Comparison of ENCODE assay signal across 1 cellular context in the genomic region with DNA sequence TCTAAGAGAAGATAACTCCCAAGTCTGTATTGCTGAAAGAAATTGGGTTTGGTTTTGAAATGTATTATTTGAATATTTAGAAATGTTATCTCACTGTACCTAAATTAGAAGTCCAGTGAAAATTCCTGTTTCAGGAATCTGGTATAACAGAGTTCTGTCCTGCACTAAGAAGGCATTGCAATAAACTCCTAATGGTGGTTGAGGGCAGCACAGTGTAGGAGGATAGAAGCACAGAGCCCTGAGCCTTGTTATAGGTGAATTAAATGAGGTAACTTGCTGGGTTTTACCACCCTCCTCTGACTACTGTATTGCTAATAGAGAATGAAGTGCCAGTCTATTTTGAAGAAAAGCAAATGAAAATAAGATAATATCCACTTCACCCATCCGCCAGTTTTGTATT.
TF ChIP-seq lines count a peak whose summit lies in the region.

No MANE protein-coding gene starts in this region.

TF ChIP-seq in WTC11, 78 proteins besides CTCF, POLR2A, EP300 and RAD21:
- TF ChIP-seq, protein P1, sequence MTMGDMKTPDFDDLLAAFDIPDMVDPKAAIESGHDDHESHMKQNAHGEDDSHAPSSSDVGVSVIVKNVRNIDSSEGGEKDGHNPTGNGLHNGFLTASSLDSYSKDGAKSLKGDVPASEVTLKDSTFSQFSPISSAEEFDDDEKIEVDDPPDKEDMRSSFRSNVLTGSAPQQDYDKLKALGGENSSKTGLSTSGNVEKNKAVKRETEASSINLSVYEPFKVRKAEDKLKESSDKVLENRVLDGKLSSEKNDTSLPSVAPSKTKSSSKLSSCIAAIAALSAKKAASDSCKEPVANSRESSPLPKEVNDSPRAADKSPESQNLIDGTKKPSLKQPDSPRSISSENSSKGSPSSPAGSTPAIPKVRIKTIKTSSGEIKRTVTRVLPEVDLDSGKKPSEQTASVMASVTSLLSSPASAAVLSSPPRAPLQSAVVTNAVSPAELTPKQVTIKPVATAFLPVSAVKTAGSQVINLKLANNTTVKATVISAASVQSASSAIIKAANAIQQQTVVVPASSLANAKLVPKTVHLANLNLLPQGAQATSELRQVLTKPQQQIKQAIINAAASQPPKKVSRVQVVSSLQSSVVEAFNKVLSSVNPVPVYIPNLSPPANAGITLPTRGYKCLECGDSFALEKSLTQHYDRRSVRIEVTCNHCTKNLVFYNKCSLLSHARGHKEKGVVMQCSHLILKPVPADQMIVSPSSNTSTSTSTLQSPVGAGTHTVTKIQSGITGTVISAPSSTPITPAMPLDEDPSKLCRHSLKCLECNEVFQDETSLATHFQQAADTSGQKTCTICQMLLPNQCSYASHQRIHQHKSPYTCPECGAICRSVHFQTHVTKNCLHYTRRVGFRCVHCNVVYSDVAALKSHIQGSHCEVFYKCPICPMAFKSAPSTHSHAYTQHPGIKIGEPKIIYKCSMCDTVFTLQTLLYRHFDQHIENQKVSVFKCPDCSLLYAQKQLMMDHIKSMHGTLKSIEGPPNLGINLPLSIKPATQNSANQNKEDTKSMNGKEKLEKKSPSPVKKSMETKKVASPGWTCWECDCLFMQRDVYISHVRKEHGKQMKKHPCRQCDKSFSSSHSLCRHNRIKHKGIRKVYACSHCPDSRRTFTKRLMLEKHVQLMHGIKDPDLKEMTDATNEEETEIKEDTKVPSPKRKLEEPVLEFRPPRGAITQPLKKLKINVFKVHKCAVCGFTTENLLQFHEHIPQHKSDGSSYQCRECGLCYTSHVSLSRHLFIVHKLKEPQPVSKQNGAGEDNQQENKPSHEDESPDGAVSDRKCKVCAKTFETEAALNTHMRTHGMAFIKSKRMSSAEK (CRISPR knock-in tag; IDR thresholded peaks at IDR 0.05; ENCODE audit: borderline replicate concordance) = no peak
- TF ChIP-seq ZNF263 (CRISPR knock-in tag; IDR thresholded peaks at IDR 0.05; ENCODE audit: low read depth) = no peak
- no peak for TF ChIP-seq SOX15 (CRISPR knock-in tag; IDR thresholded peaks at IDR 0.05)
- TF ChIP-seq MYBL2 (CRISPR knock-in tag; IDR thresholded peaks at IDR 0.05) = no peak
- TF ChIP-seq, protein P2, sequence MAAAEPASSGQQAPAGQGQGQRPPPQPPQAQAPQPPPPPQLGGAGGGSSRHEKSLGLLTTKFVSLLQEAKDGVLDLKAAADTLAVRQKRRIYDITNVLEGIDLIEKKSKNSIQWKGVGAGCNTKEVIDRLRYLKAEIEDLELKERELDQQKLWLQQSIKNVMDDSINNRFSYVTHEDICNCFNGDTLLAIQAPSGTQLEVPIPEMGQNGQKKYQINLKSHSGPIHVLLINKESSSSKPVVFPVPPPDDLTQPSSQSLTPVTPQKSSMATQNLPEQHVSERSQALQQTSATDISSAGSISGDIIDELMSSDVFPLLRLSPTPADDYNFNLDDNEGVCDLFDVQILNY (CRISPR knock-in tag; IDR thresholded peaks at IDR 0.05) = no peak
- TF ChIP-seq RORB (CRISPR knock-in tag; IDR thresholded peaks at IDR 0.05) = no peak
- TF ChIP-seq CREM (CRISPR knock-in tag; IDR thresholded peaks at IDR 0.05) = no peak
- TF ChIP-seq MXD4 (CRISPR knock-in tag; IDR thresholded peaks at IDR 0.05; ENCODE audit: borderline replicate concordance) = no peak
- no peak for TF ChIP-seq GABPB1 (CRISPR knock-in tag; IDR thresholded peaks at IDR 0.05)
- no peak for TF ChIP-seq OVOL2 (CRISPR knock-in tag; IDR thresholded peaks at IDR 0.05; ENCODE audit: borderline replicate concordance)
- TF ChIP-seq, protein P3, sequence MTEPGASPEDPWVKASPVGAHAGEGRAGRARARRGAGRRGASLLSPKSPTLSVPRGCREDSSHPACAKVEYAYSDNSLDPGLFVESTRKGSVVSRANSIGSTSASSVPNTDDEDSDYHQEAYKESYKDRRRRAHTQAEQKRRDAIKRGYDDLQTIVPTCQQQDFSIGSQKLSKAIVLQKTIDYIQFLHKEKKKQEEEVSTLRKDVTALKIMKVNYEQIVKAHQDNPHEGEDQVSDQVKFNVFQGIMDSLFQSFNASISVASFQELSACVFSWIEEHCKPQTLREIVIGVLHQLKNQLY (CRISPR knock-in tag; IDR thresholded peaks at IDR 0.05) = no peak
- TF ChIP-seq NFE2L1 (CRISPR knock-in tag; IDR thresholded peaks at IDR 0.05) = no peak
- TF ChIP-seq ZNF416 (CRISPR knock-in tag; IDR thresholded peaks at IDR 0.05) = no peak
- TF ChIP-seq, protein P4, sequence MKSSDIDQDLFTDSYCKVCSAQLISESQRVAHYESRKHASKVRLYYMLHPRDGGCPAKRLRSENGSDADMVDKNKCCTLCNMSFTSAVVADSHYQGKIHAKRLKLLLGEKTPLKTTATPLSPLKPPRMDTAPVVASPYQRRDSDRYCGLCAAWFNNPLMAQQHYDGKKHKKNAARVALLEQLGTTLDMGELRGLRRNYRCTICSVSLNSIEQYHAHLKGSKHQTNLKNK (CRISPR knock-in tag; IDR thresholded peaks at IDR 0.05) = no peak
- no peak for TF ChIP-seq GTF2I (CRISPR knock-in tag; conservative IDR thresholded peaks at IDR 0.05)
- TF ChIP-seq FOXJ3 (CRISPR knock-in tag; IDR thresholded peaks at IDR 0.05; ENCODE audit: borderline replicate concordance) = no peak
TF ChIP-seq in WTC11: peak in this region for 0.
